22 cellular contexts compared by ENCODE assay signal in the genomic region with DNA sequence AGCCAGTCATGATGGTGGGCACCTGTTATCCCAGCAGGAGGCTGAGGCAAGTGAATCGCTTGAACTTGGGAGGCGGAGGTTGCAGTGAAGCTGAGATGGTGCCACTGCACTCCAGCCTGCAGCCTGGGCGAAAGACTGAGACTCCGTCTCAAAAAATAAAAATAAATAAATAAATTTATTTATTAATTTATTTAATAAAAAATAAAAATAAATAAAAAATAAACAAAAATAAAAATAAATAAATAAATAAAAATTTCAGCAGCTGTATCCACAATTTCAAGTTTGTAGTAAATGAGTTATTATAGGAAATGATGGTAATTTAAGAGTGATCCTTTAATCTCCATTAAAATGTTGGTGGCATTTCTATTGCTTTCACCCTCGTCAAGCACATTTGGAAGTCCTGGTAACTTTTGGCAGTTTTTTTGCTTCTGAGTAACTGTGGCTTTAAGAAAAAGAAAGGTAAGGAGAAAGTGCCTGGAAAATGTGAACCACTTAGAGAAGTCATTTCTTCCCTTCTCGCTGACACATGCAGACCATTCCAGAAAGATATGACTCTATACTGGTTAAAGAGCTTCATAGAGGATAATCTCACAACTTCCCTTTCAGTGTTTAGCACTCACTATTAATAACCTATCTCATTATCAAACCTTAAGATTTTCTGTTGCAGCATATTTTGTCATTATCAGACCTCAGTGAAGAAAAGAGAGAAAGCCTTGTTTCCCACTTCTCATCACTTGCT.
A peak's percentile ranks its signal among the peaks of the same experiment; 100 is the strongest.
DNase-seq lines count a peak whose midpoint lies in the region; ATAC-seq, FAIRE-seq and TF ChIP-seq lines count a peak whose summit lies in the region.
"Had no signal": no experiment of that assay in that cellular context is flagged by ENCODE, and none has a peak within 500 bp of the region (broad histone marks: within the 10 kb centered on the region; RNA-seq: fewer than 3 reads in every experiment).

No MANE protein-coding gene starts in this region.

- H3K4me1 ChIP-seq in neuronal stem cell (ENCODE audit: control insufficient read depth in 2 of 2, insufficient read depth in 1 of 2, low read depth in 1 of 2, low read length in 2 of 2) (peaks cover 4 to 7% of the 10 kb centered on the region in 2 donors), gastrocnemius medialis (peaks cover 26 to 27% of the 10 kb centered on the region in 2 donors)

- peak; percentile 67 for FAIRE-seq in H54 (lab: Jason Lieb, UNC)

- no peak overlapping the region for H2BK12ac ChIP-seq in neuronal stem cell (ENCODE audit: low read length)

- no peak overlapping the region for H2BK5ac ChIP-seq in neuronal stem cell (ENCODE audit: low read length)

- H3K36me3 Mint-ChIP-seq in activated T-cell treated with anti-CD3 and anti-CD28 coated beads, Interleukin-2, amount 50 U/mL, for 72 hours (ENCODE audit: insufficient read depth in 2 of 2), result no peaks in the 10 kb centered on the region

- H3K4me3 ChIP-seq in neuronal stem cell (ENCODE audit: low read length in 2 of 2) (no peak overlapping the region), gastrocnemius medialis (no peak overlapping the region)
- H3K4me3 ChIP-seq: SJSA1 had no signal

- no peak overlapping the region for H2BK120ac ChIP-seq in neuronal stem cell (ENCODE audit: low read depth, low read length)

- H3K4ac ChIP-seq in neuronal stem cell (ENCODE audit: low read length), result no peak overlapping the region

- no peak overlapping the region for H3K27ac Mint-ChIP-seq in activated T-cell treated with anti-CD3 and anti-CD28 coated beads, Interleukin-2, amount 50 U/mL, for 72 hours
- H3K27ac Mint-ChIP-seq: CD4-positive, CD25-positive, alpha-beta regulatory T cell had no signal

- no peak for DNase-seq in activated T-cell treated with anti-CD3 and anti-CD28 coated beads, Interleukin-2, amount 50 U/mL, for 72 hours
- DNase-seq in activated T-cell treated with anti-CD3 and anti-CD28 coated beads, Interleukin-2, amount 50 U/mL, for 48 hours, result no peak
- DNase-seq in H54 (ENCODE audit: insufficient read length, low spot score) (no peak), neuronal stem cell (ENCODE audit: low spot score) (no peak), gastrocnemius medialis (no peak), NCI-H1417 (lab: John Stamatoyannopoulos, UW) (no peak)
- DNase-seq: CD4-positive, CD25-positive, alpha-beta regulatory T cell; DMS153; DND-41; GOT3; NCI-H1048; NCI-H1417 treated with DMSO at 0.1 percent for 48 hours; NCI-H1694 treated with DMSO at 0.1 percent for 48 hours; NCI-H2081; NCI-H226; NCI-H510A; NCI-H69; Right ventricle myocardium superior; RPMI8226 had no signal

- peak; percentile 58 to 79 for ATAC-seq in activated T-cell treated with anti-CD3 and anti-CD28 coated beads, Interleukin-2, amount 50 U/mL, for 72 hours (replicated peaks in 1 of 2)
- ATAC-seq in gastrocnemius medialis, result no peak
- ATAC-seq in HG03520 (IDR thresholded peaks at IDR 0.05; ENCODE audit: unreplicated experiment), result no peak
- ATAC-seq: HCT116 had no signal

- in situ Hi-C loops in gastrocnemius medialis (cut with MboI; ENCODE audit: low sequenced_read_pairs in 4 of 4), result no loop called here

- TF ChIP-seq POLR2A in H54 (IDR thresholded peaks at IDR 0.05; ENCODE audit: low read depth, low read length), result no peak
- no peak for TF ChIP-seq POLR2A in gastrocnemius medialis (IDR thresholded peaks at IDR 0.05)

- H2AK5ac ChIP-seq in neuronal stem cell (ENCODE audit: low read depth, low read length), result no peak overlapping the region

- no peak overlapping the region for H3K4me3 Mint-ChIP-seq in activated T-cell treated with anti-CD3 and anti-CD28 coated beads, Interleukin-2, amount 50 U/mL, for 72 hours
- H3K4me3 Mint-ChIP-seq: CD4-positive, CD25-positive, alpha-beta regulatory T cell had no signal

- no peak overlapping the region for H3K4me2 ChIP-seq in neuronal stem cell (ENCODE audit: insufficient read depth, low read length, poor library complexity, severe bottlenecking)

- no peak overlapping the region for H4K8ac ChIP-seq in neuronal stem cell (ENCODE audit: low read depth, low read length)

- H3K9ac ChIP-seq in neuronal stem cell (ENCODE audit: low read depth, low read length, poor library complexity), result peak overlapping the region; percentile 21

- no peaks in the 10 kb centered on the region for H3K79me1 ChIP-seq in neuronal stem cell (ENCODE audit: low read depth, low read length)

- no peak overlapping the region for H3K18ac ChIP-seq in neuronal stem cell (ENCODE audit: low read length)

- no peak overlapping the region for H3K27ac ChIP-seq in neuronal stem cell (replicated peaks; ENCODE audit: low read length)
- H3K27ac ChIP-seq in gastrocnemius medialis, result peak overlapping the region in 1 of 4 donors; percentile 8
- H3K27ac ChIP-seq: SJSA1 had no signal

- H4K91ac ChIP-seq in neuronal stem cell (ENCODE audit: low read depth, low read length, poor library complexity), result no peak overlapping the region

- no CpG with 5 or more reads among the region's 6 CpGs for WGBS in neuronal stem cell (ENCODE audit: extremely low coverage in 2 of 2, insufficient read length in 2 of 2, insufficient replicate concordance in 1 of 2), 2 donors

- TF ChIP-seq CTCF in gastrocnemius medialis (IDR thresholded peaks at IDR 0.05 in 4 of 5, conservative IDR thresholded peaks at IDR 0.05 in 1 of 5), result no peak

- H3K27me3 ChIP-seq in neuronal stem cell (ENCODE audit: control insufficient read depth in 3 of 3, insufficient read depth in 3 of 3, low read depth in 1 of 3, low read length in 3 of 3), result no peaks in the 10 kb centered on the region
- H3K27me3 ChIP-seq in gastrocnemius medialis, result no peaks in the 10 kb centered on the region
- H3K27me3 ChIP-seq: SJSA1 had no signal

- H3K36me3 ChIP-seq in neuronal stem cell (replicated peaks in 1 of 2; ENCODE audit: control insufficient read depth in 2 of 2, insufficient read depth in 2 of 2, low read length in 2 of 2), result no peaks in the 10 kb centered on the region
- no peaks in the 10 kb centered on the region for H3K36me3 ChIP-seq in gastrocnemius medialis

- peaks cover 0 to 3% of the 10 kb centered on the region in 2 donors for H3K9me3 Mint-ChIP-seq in activated T-cell treated with anti-CD3 and anti-CD28 coated beads, Interleukin-2, amount 50 U/mL, for 72 hours

- intact Hi-C loops in gastrocnemius medialis (cut with DNase I; ENCODE audit: low total_unique reads), result no loop called here

- no peak overlapping the region for H3K14ac ChIP-seq in neuronal stem cell (ENCODE audit: low read length)

- no peak overlapping the region for H3K23ac ChIP-seq in neuronal stem cell (ENCODE audit: low read depth, low read length, poor library complexity)

- H3K4me1 Mint-ChIP-seq in activated T-cell treated with anti-CD3 and anti-CD28 coated beads, Interleukin-2, amount 50 U/mL, for 72 hours (ENCODE audit: low read depth), result peaks cover 22% of the 10 kb centered on the region

- H2BK15ac ChIP-seq in neuronal stem cell (ENCODE audit: low read length), result no peak overlapping the region

- no peaks in the 10 kb centered on the region for H3K9me3 ChIP-seq in neuronal stem cell (replicated peaks in 1 of 2; ENCODE audit: control insufficient read depth in 2 of 2, insufficient read depth in 1 of 2, low read depth in 1 of 2, low read length in 2 of 2)
- H3K9me3 ChIP-seq in gastrocnemius medialis, result no peaks in the 10 kb centered on the region
- H3K9me3 ChIP-seq: SJSA1 had no signal

- H3K27me3 Mint-ChIP-seq in activated T-cell treated with anti-CD3 and anti-CD28 coated beads, Interleukin-2, amount 50 U/mL, for 72 hours (ENCODE audit: low read depth), result no peaks in the 10 kb centered on the region
- H3K27me3 Mint-ChIP-seq: CD4-positive, CD25-positive, alpha-beta regulatory T cell had no signal

- H2AFZ ChIP-seq in neuronal stem cell (ENCODE audit: low read length), result no peak overlapping the region

Comparison
In these comparisons a context has a peak if more than half of its experiments do, and no peak if none do; other contexts are left out.
1. ATAC-seq: peak in activated T-cell treated with anti-CD3 and anti-CD28 coated beads, Interleukin-2, amount 50 U/mL, for 72 hours (2 of 2); none in gastrocnemius medialis (0 of 2) and HG03520 (single experiment).